12 cellular contexts compared by ENCODE assay signal in the genomic region with DNA sequence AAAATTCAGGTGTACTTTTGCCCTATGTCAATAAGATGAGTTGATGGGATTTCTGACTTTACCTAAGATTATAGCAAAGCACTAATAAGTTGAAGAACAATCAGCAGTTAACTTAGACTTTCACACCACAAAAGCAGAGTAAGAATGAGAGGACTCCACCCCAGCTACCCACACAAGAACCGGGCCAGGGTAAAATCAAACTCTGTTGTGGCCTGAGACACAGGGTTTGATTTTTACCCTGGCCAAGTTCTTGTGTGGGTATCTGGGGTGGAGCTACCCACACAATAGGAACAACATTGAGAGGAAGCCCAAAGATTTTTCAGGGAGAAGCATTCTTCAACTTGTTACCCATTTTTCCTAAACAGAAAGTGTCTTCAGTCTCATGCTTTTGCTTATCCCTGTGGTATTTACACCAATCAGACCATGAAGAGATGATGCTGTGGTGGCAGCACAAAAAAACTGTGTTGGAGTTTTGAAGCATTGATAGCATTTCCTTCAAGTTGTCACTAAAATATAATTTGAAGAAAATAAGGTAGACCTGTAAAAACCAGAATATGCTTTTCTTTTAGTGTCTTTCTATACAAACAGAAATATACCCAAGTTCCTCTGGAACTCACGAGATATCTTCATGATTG. TPM values are rescaled to one million over a fixed set of nuclear protein-coding genes. Genes with fewer than 3 reads are reported as not detected.
DNase-seq lines count a peak whose midpoint lies in the region; ATAC-seq and TF ChIP-seq lines count a peak whose summit lies in the region.
"Had no signal": no experiment of that assay in that cellular context is flagged by ENCODE, and none has a peak within 500 bp of the region (broad histone marks: within the 10 kb centered on the region; RNA-seq: fewer than 3 reads in every experiment).

No MANE protein-coding gene starts in this region.

- CTCF ChIA-PET in activated CD8-positive, alpha-beta T cell treated with anti-CD3 and anti-CD28 coated beads, Interleukin-2, amount 10 ng/mL, durations not matched to agents 7 days and 5 days (lab: Charles Lee) = interaction anchor here (1.8 kb wide), 1 partner anchor 10 kb away, joined by 4 read pairs; no protein-coding TSS in a partner anchor
- CTCF ChIA-PET in GM10248 (lab: Yijun Ruan, JAX) = no interaction called here

- H3K9me3 ChIP-seq in BE2C (no peaks in the 10 kb centered on the region), heart left ventricle (no peaks in the 10 kb centered on the region)

- peak overlapping the region; percentile 91 for H3K27ac Mint-ChIP-seq in activated CD8-positive, alpha-beta T cell treated with anti-CD3 and anti-CD28 coated beads, Interleukin-2, amount 10 ng/mL, durations not matched to agents 7 days and 5 days

- POLR2A ChIA-PET in activated CD8-positive, alpha-beta T cell treated with anti-CD3 and anti-CD28 coated beads, Interleukin-2, amount 10 ng/mL, durations not matched to agents 7 days and 5 days (lab: Charles Lee) = interaction anchor here (1.0 to 7.1 kb wide), 2 partner anchors 14 to 35 kb away, joined by 3 to 114 read pairs; no protein-coding TSS in a partner anchor
- POLR2A ChIA-PET in GM10248 (lab: Yijun Ruan, JAX) = interaction anchor here (0.6 to 6.9 kb wide), 3 partner anchors 16 to 31 kb away, joined by 3 to 52 read pairs (median 3); no protein-coding TSS in a partner anchor

- ATAC-seq in GM19035 (IDR thresholded peaks at IDR 0.05; ENCODE audit: unreplicated experiment) = peak; percentile 18
- ATAC-seq in HG03066 (IDR thresholded peaks at IDR 0.05; ENCODE audit: low read depth, unreplicated experiment) = peak; percentile 27
- ATAC-seq in activated CD8-positive, alpha-beta T cell treated with anti-CD3 and anti-CD28 coated beads, Interleukin-2, amount 10 ng/mL, durations not matched to agents 7 days and 5 days = peak; percentile 42
- ATAC-seq in heart left ventricle = no peak

- H3K4me1 ChIP-seq in BE2C = no peaks in the 10 kb centered on the region
- H3K4me1 ChIP-seq in heart left ventricle = peaks cover 0 to 28% (median 0%) of the 10 kb centered on the region in 12 donors

- H3K4me3 Mint-ChIP-seq in activated CD8-positive, alpha-beta T cell treated with anti-CD3 and anti-CD28 coated beads, Interleukin-2, amount 10 ng/mL, durations not matched to agents 7 days and 5 days = peak overlapping the region; percentile 53

- H3K4me3 ChIP-seq in GM08714 (ENCODE audit: low read length) (peak overlapping the region; percentile 49; the same call in 1 of the 2 replicates), BE2C (ENCODE audit: low read depth, low read length) (no peak overlapping the region), heart left ventricle (no peak overlapping the region)
- H3K4me3 ChIP-seq: GM23248 had no signal

- peaks cover 82% of the 10 kb centered on the region for H3K4me1 Mint-ChIP-seq in activated CD8-positive, alpha-beta T cell treated with anti-CD3 and anti-CD28 coated beads, Interleukin-2, amount 10 ng/mL, durations not matched to agents 7 days and 5 days (ENCODE audit: low read depth)

- H3K36me3 ChIP-seq in BE2C = no peaks in the 10 kb centered on the region
- H3K36me3 ChIP-seq in heart left ventricle = no peaks in the 10 kb centered on the region

- DNase-seq in activated CD8-positive, alpha-beta T cell treated with anti-CD3 and anti-CD28 coated beads, Interleukin-2, amount 10 ng/mL, durations not matched to agents 7 days and 5 days = peak; percentile 53
- DNase-seq in BE2C (no peak), GM10248 (ENCODE audit: extremely low spot score) (no peak), heart left ventricle (no peak), cortex of kidney (lab: John Stamatoyannopoulos, UW) (no peak)
- DNase-seq: C1 segment of cervical spinal cord, GM23248, substantia nigra had no signal

- H3K27me3 Mint-ChIP-seq in activated CD8-positive, alpha-beta T cell treated with anti-CD3 and anti-CD28 coated beads, Interleukin-2, amount 10 ng/mL, durations not matched to agents 7 days and 5 days (ENCODE audit: low read depth) = no peaks in the 10 kb centered on the region

- peaks cover 33% of the 10 kb centered on the region for H3K36me3 Mint-ChIP-seq in activated CD8-positive, alpha-beta T cell treated with anti-CD3 and anti-CD28 coated beads, Interleukin-2, amount 10 ng/mL, durations not matched to agents 7 days and 5 days (ENCODE audit: low read depth)

- intact Hi-C loops in heart left ventricle (cut with DNase I) = no loop called here

- H3K27ac ChIP-seq in heart left ventricle = peak overlapping the region in 1 of 12 donors; percentile 30
- H3K27ac ChIP-seq: GM23248 had no signal

- H3K27me3 ChIP-seq in BE2C (no peaks in the 10 kb centered on the region), heart left ventricle (no peaks in the 10 kb centered on the region)

- TF ChIP-seq CTCF in BE2C (IDR thresholded peaks at IDR 0.05; ENCODE audit: low read depth, low read length) (no peak), GM10248 (IDR thresholded peaks at IDR 0.05; ENCODE audit: control extremely low read depth, extremely low read depth, low read depth, missing control alignments) (no peak), heart left ventricle (IDR thresholded peaks at IDR 0.05) (no peak)

- H3K9me3 Mint-ChIP-seq in activated CD8-positive, alpha-beta T cell treated with anti-CD3 and anti-CD28 coated beads, Interleukin-2, amount 10 ng/mL, durations not matched to agents 7 days and 5 days (ENCODE audit: insufficient read depth) = peaks cover 3% of the 10 kb centered on the region

- 79 to 86% (median 85%) methylated on average over 2 of the region's 2 CpGs for WGBS in heart left ventricle, 4 donors

- no peak for TF ChIP-seq POLR2A in heart left ventricle (IDR thresholded peaks at IDR 0.05)

RNA-seq across cellular contexts. Expression of a gene that starts 25.6 kb away (rescaled TPM):
- total RNA-seq in activated CD8-positive, alpha-beta T cell treated with anti-CD3 and anti-CD28 coated beads, Interleukin-2, amount 10 ng/mL, durations not matched to agents 7 days and 5 days = 10 to 100 TPM; 63.8 to 65.3 TPM
- 14.2 TPM for polyA plus RNA-seq in BE2C (2012; ENCODE audit: insufficient read depth, insufficient read length, low read depth)
- total RNA-seq in heart left ventricle = 10 to 100 TPM in 7 of 9 donors, 1 to 10 TPM in 2; 7.7 to 13.6 (median 12.4) TPM
- 10 to 100 TPM in 1 of 2 donors, 1 to 10 TPM in 1; 8.2 to 13.1 TPM for polyA plus RNA-seq in heart left ventricle

RNA-seq across cellular contexts. Expression of a gene that starts 36.0 kb away (rescaled TPM):
- total RNA-seq in activated CD8-positive, alpha-beta T cell treated with anti-CD3 and anti-CD28 coated beads, Interleukin-2, amount 10 ng/mL, durations not matched to agents 7 days and 5 days = 10 to 100 TPM; 18.9 to 19.7 TPM
- polyA plus RNA-seq in BE2C (2012; ENCODE audit: insufficient read depth, insufficient read length, low read depth) = not detected
- total RNA-seq in heart left ventricle = not detected
- not detected for polyA plus RNA-seq in heart left ventricle
- total RNA-seq: fibroblast of villous mesenchyme, GM23248 had no signal
- polyA plus RNA-seq: GM23248 had no signal

RNA-seq across cellular contexts. Expression of a gene that starts 45.1 kb away (rescaled TPM):
- total RNA-seq in activated CD8-positive, alpha-beta T cell treated with anti-CD3 and anti-CD28 coated beads, Interleukin-2, amount 10 ng/mL, durations not matched to agents 7 days and 5 days = 100 to 1,000 TPM; 410 to 414 TPM
- polyA plus RNA-seq in BE2C (2012; ENCODE audit: insufficient read depth, insufficient read length, low read depth) = 102 TPM
- 100 to 1,000 TPM in 2 of 9 donors, 10 to 100 TPM in 7; 64.2 to 155 (median 77.0) TPM for total RNA-seq in heart left ventricle
- 10 to 100 TPM; 55.0 to 86.9 TPM for polyA plus RNA-seq in heart left ventricle

Comparison
In these comparisons a context has a peak if more than half of its experiments do, and no peak if none do; other contexts are left out.
1. ATAC-seq: peak in GM19035 (single experiment), HG03066 (single experiment) and activated CD8-positive, alpha-beta T cell treated with anti-CD3 and anti-CD28 coated beads, Interleukin-2, amount 10 ng/mL, durations not matched to agents 7 days and 5 days (single experiment); none in heart left ventricle (0 of 4).
2. RNA of a gene that starts 25.6 kb away (total RNA-seq): 63.8 to 65.3 TPM in activated CD8-positive, alpha-beta T cell treated with anti-CD3 and anti-CD28 coated beads, Interleukin-2, amount 10 ng/mL, durations not matched to agents 7 days and 5 days; 7.7 to 13.6 TPM in heart left ventricle; every median in the first group is over 4 times any median in the second.
3. RNA of a gene that starts 36.0 kb away (total RNA-seq): 18.9 to 19.7 TPM in activated CD8-positive, alpha-beta T cell treated with anti-CD3 and anti-CD28 coated beads, Interleukin-2, amount 10 ng/mL, durations not matched to agents 7 days and 5 days; not detected in heart left ventricle; every median in the first group is over 10 times any median in the second.